In the genomic region with DNA sequence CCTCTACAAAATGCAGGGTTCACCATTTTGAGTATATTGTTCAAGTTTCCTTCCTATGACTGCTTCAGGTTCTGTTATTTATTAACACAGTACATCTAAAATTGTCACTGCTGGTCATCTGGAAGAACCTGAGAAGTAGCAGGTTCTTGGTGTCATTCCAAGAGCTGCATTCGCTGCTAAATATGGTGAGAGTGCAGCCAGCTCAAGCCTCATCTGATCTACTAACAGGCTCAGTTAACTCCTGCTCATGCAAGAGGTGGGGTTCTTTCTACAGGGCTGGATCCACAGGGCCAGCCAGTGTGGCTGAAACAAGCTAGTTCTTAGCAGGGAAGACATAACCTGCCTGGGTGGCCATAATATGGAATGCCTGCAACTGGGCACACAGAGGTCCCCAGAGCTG, we compare ENCODE assay signal across 20 cellular contexts.
DNase-seq lines count a peak whose midpoint lies in the region; ATAC-seq, FAIRE-seq and TF ChIP-seq lines count a peak whose summit lies in the region.
"Had no signal": no experiment of that assay in that cellular context is flagged by ENCODE, and none has a peak within 500 bp of the region (broad histone marks: within the 10 kb centered on the region; RNA-seq: fewer than 3 reads in every experiment).

No MANE protein-coding gene starts in this region.

- TF ChIP-seq CTCF in C4-2B (conservative IDR thresholded peaks at IDR 0.05), result no peak
- TF ChIP-seq CTCF in lower lobe of right lung (IDR thresholded peaks at IDR 0.05), result no peak
- TF ChIP-seq CTCF in gastrocnemius medialis (IDR thresholded peaks at IDR 0.05 in 4 of 5, conservative IDR thresholded peaks at IDR 0.05 in 1 of 5), result no peak

- TF ChIP-seq POLR2A in gastrocnemius medialis (IDR thresholded peaks at IDR 0.05), result no peak

- H3K4me3 ChIP-seq in lower lobe of right lung, result no peak overlapping the region
- no peak overlapping the region for H3K4me3 ChIP-seq in gastrocnemius medialis
- H3K4me3 ChIP-seq: A549 had no signal

- H3K27me3 ChIP-seq in lower lobe of right lung (ENCODE audit: low read depth) (no peaks in the 10 kb centered on the region), gastrocnemius medialis (no peaks in the 10 kb centered on the region)

- peak overlapping the region; percentile 3; the same call in 1 of the 2 replicates for H3K27ac ChIP-seq in C4-2B
- no peak overlapping the region for H3K27ac ChIP-seq in lower lobe of right lung
- peak overlapping the region in 3 of 4 donors; percentile 42 to 49 (median 42) for H3K27ac ChIP-seq in gastrocnemius medialis
- H3K27ac ChIP-seq: A549 had no signal

- no peaks in the 10 kb centered on the region for H3K9me3 ChIP-seq in lower lobe of right lung
- no peaks in the 10 kb centered on the region for H3K9me3 ChIP-seq in gastrocnemius medialis
- H3K9me3 ChIP-seq: A549, Caco-2 had no signal

- no peak for FAIRE-seq in HTR-8/SVneo (lab: Jason Lieb, UNC)
- FAIRE-seq: A549, G401.6, GM12892, H54 had no signal

- H3K4me1 ChIP-seq in lower lobe of right lung (no peaks in the 10 kb centered on the region), gastrocnemius medialis (no peaks in the 10 kb centered on the region)
- H3K4me1 ChIP-seq: A549, Caco-2 had no signal

- ATAC-seq in lower lobe of right lung (no peak), gastrocnemius medialis (peak; percentile 96)
- ATAC-seq: A549; CD8-positive, alpha-beta T cell had no signal

- DNase-seq in lower lobe of right lung (peak; percentile 15), gastrocnemius medialis (peak; percentile 35 to 60), OCI-M2 (lab: John Stamatoyannopoulos, UW; ENCODE audit: unreplicated experiment) (no peak), epidermal melanocyte (ENCODE audit: insufficient read length, low spot score) (no peak), HTR-8/SVneo (ENCODE audit: insufficient read length, low spot score) (no peak)
- DNase-seq: 8988T; ACHN; C1 segment of cervical spinal cord; Caco-2; CD4-positive, CD25-positive, alpha-beta regulatory T cell; CD8-positive, alpha-beta T cell; DMS153; DND-41; GOT3; HCEC 1CT had no signal

- H3K36me3 ChIP-seq in lower lobe of right lung (no peaks in the 10 kb centered on the region), gastrocnemius medialis (no peaks in the 10 kb centered on the region)

- in situ Hi-C loops in gastrocnemius medialis (cut with MboI; ENCODE audit: low sequenced_read_pairs in 4 of 4), result no loop called here

- intact Hi-C loops in lower lobe of right lung (cut with DNase I), result no loop called here
- intact Hi-C loops in gastrocnemius medialis (cut with DNase I; ENCODE audit: low total_unique reads), result no loop called here

Comparison
In these comparisons a context has a peak if more than half of its experiments do, and no peak if none do; other contexts are left out.
1. ATAC-seq: peak in gastrocnemius medialis (2 of 2); none in lower lobe of right lung (0 of 2).
2. DNase-seq: peak in lower lobe of right lung (single experiment) and gastrocnemius medialis (2 of 2); none in OCI-M2 (single experiment), epidermal melanocyte (single experiment) and HTR-8/SVneo (single experiment).